In genomic region chr10:90112681-90113080, GRCh38 we compare ENCODE assay signal across 26 cellular contexts.
"Had no signal": no experiment of that assay in that cellular context is flagged by ENCODE, and none has a peak within 500 bp of the region (broad histone marks: within the 10 kb centered on the region; RNA-seq: fewer than 3 reads in every experiment).

No MANE protein-coding gene starts in this region.

- DNase-seq: activated CD4-positive, alpha-beta T cell treated with anti-CD3 and anti-CD28 coated beads, Interleukin-2, amount 50 U/mL, for 1 hour; activated CD8-positive, alpha-beta memory T cell treated with anti-CD3 and anti-CD28 coated beads, Interleukin-2, amount 50 U/mL, for 4 hours; activated naive CD4-positive, alpha-beta T cell treated with anti-CD3 and anti-CD28 coated beads for 36 hours; activated naive CD8-positive, alpha-beta T cell treated with anti-CD3 and anti-CD28 coated beads, Interleukin-2, amount 50 U/mL, for 24 hours; activated T-cell treated with anti-CD3 and anti-CD28 coated beads, Interleukin-2, amount 50 U/mL, for 4 hours; body of pancreas; effector CD8-positive, alpha-beta T cell; foreskin melanocyte; glutamatergic neuron; kidney; midbrain; nephron progenitor cell; right cardiac atrium; small intestine; stimulated activated CD4-positive, alpha-beta T cell treated with anti-CD3 and anti-CD28 coated beads, Interleukin-15, amount 100 ng/mL, for 24 hours; stimulated activated CD4-positive, alpha-beta T cell treated with anti-CD3 and anti-CD28 coated beads, Interleukin-2, amount 100 ng/mL, for 48 hours; stimulated activated naive CD8-positive, alpha-beta T cell treated with anti-CD3 and anti-CD28 coated beads, Interleukin-15, amount 100 ng/mL, for 72 hours; T1000; trophoblast cell had no signal

- H3K27me3 Mint-ChIP-seq: activated naive CD8-positive, alpha-beta T cell treated with anti-CD3 and anti-CD28 coated beads, Interleukin-2, amount 50 U/mL, for 24 hours had no signal

- H3K4me3 Mint-ChIP-seq: activated naive CD4-positive, alpha-beta T cell treated with anti-CD3 and anti-CD28 coated beads for 36 hours; activated naive CD8-positive, alpha-beta T cell treated with anti-CD3 and anti-CD28 coated beads, Interleukin-2, amount 50 U/mL, for 24 hours; activated T-cell treated with anti-CD3 and anti-CD28 coated beads, Interleukin-2, amount 50 U/mL, for 4 hours; nephron progenitor cell; stimulated activated naive CD8-positive, alpha-beta T cell treated with anti-CD3 and anti-CD28 coated beads, Interleukin-15, amount 100 ng/mL, for 72 hours had no signal

- H3K9me3 ChIP-seq: body of pancreas, prostate gland, vagina had no signal

- H3K36me3 ChIP-seq: prostate gland, suprapubic skin, vagina had no signal

- H3K27ac Mint-ChIP-seq: activated naive CD4-positive, alpha-beta T cell treated with anti-CD3 and anti-CD28 coated beads for 36 hours; activated naive CD8-positive, alpha-beta T cell treated with anti-CD3 and anti-CD28 coated beads, Interleukin-2, amount 50 U/mL, for 24 hours; nephron progenitor cell; stimulated activated naive CD8-positive, alpha-beta T cell treated with anti-CD3 and anti-CD28 coated beads, Interleukin-15, amount 100 ng/mL, for 72 hours had no signal

- H3K27me3 ChIP-seq: body of pancreas, suprapubic skin, vagina had no signal

- FAIRE-seq: kidney, small intestine had no signal

- H3K4me3 ChIP-seq: body of pancreas, prostate gland, suprapubic skin, vagina had no signal

- H3K27ac ChIP-seq: body of pancreas, prostate gland, suprapubic skin, vagina had no signal

- H3K4me1 Mint-ChIP-seq: activated naive CD8-positive, alpha-beta T cell treated with anti-CD3 and anti-CD28 coated beads, Interleukin-2, amount 50 U/mL, for 24 hours; nephron progenitor cell; stimulated activated naive CD8-positive, alpha-beta T cell treated with anti-CD3 and anti-CD28 coated beads, Interleukin-15, amount 100 ng/mL, for 72 hours had no signal

- ATAC-seq: activated CD4-positive, CD25-positive, alpha-beta regulatory T cell treated with anti-CD3 and anti-CD28 coated beads, Interleukin-2, amount 50 U/mL, for 24 hours; activated naive CD8-positive, alpha-beta T cell treated with anti-CD3 and anti-CD28 coated beads, Interleukin-2, amount 50 U/mL, for 24 hours; activated T-cell treated with anti-CD3 and anti-CD28 coated beads, Interleukin-2, amount 50 U/mL, for 4 hours; body of pancreas; esophagus mucosa; left lobe of liver; right cardiac atrium; SK-N-SH treated with all-trans-retinoic acid at 6 μM for 48 hours; stimulated activated naive CD8-positive, alpha-beta T cell treated with anti-CD3 and anti-CD28 coated beads, Interleukin-15, amount 100 ng/mL, for 72 hours had no signal

- H3K4me1 ChIP-seq: body of pancreas, prostate gland, suprapubic skin, vagina had no signal

- H3K9me3 Mint-ChIP-seq: activated T-cell treated with anti-CD3 and anti-CD28 coated beads, Interleukin-2, amount 50 U/mL, for 4 hours had no signal
